9 cellular contexts compared by ENCODE assay signal in genomic region chrX:10579018-10579752, GRCh38. TPM values are rescaled to one million over a fixed set of nuclear protein-coding genes. Genes with fewer than 3 reads are reported as not detected.
DNase-seq lines count a peak whose midpoint lies in the region; ATAC-seq and TF ChIP-seq lines count a peak whose summit lies in the region.
"Had no signal": no experiment of that assay in that cellular context is flagged by ENCODE, and none has a peak within 500 bp of the region (broad histone marks: within the 10 kb centered on the region; RNA-seq: fewer than 3 reads in every experiment).

No MANE protein-coding gene starts in this region.

- DNase-seq in HCEC 1CT: peak; percentile 65
- peak; percentile 80 for DNase-seq in fibroblast of the aortic adventitia (ENCODE audit: low read depth)
- no peak for DNase-seq in retinal pigment epithelial cell (ENCODE audit: low read depth)
- no peak for DNase-seq in ecto neural progenitor cell (ENCODE audit: low spot score)
- DNase-seq in activated CD4-positive, alpha-beta T cell treated with anti-CD3 and anti-CD28 coated beads for 48 hours: no peak
- DNase-seq in activated CD8-positive, alpha-beta T cell treated with anti-CD3 and anti-CD28 coated beads, Interleukin-2, amount 10 ng/mL, durations not matched to agents 7 days and 5 days: no peak
- DNase-seq in activated CD4-positive, alpha-beta T cell treated with anti-CD3 and anti-CD28 coated beads for 36 hours: no peak
- DNase-seq: cortex of kidney had no signal

- intact Hi-C loops in activated CD4-positive, alpha-beta T cell treated with anti-CD3 and anti-CD28 coated beads for 36 hours (cut with DNase I, micrococcal nuclease): no loop called here

- H3K27me3 Mint-ChIP-seq in activated CD8-positive, alpha-beta T cell treated with anti-CD3 and anti-CD28 coated beads, Interleukin-2, amount 10 ng/mL, durations not matched to agents 7 days and 5 days (ENCODE audit: low read depth): no peaks in the 10 kb centered on the region
- no peaks in the 10 kb centered on the region for H3K27me3 Mint-ChIP-seq in activated CD4-positive, alpha-beta T cell treated with anti-CD3 and anti-CD28 coated beads for 36 hours

- H3K4me1 Mint-ChIP-seq in activated CD8-positive, alpha-beta T cell treated with anti-CD3 and anti-CD28 coated beads, Interleukin-2, amount 10 ng/mL, durations not matched to agents 7 days and 5 days (ENCODE audit: low read depth): no peaks in the 10 kb centered on the region
- H3K4me1 Mint-ChIP-seq in activated CD4-positive, alpha-beta T cell treated with anti-CD3 and anti-CD28 coated beads for 36 hours: no peaks in the 10 kb centered on the region

- TF ChIP-seq CTCF in fibroblast of the aortic adventitia (IDR thresholded peaks at IDR 0.05; ENCODE audit: insufficient read depth, low read length) (no peak), retinal pigment epithelial cell (conservative IDR thresholded peaks at IDR 0.05; ENCODE audit: low read depth, low read length) (no peak)

- H3K27ac Mint-ChIP-seq in activated CD8-positive, alpha-beta T cell treated with anti-CD3 and anti-CD28 coated beads, Interleukin-2, amount 10 ng/mL, durations not matched to agents 7 days and 5 days: no peak overlapping the region
- H3K27ac Mint-ChIP-seq in activated CD4-positive, alpha-beta T cell treated with anti-CD3 and anti-CD28 coated beads for 36 hours: no peak overlapping the region

- peak; percentile 75 for ATAC-seq in SK-N-SH treated with all-trans-retinoic acid at 6 μM for 48 hours
- no peak for ATAC-seq in activated CD8-positive, alpha-beta T cell treated with anti-CD3 and anti-CD28 coated beads, Interleukin-2, amount 10 ng/mL, durations not matched to agents 7 days and 5 days
- no peak for ATAC-seq in activated CD4-positive, alpha-beta T cell treated with anti-CD3 and anti-CD28 coated beads for 36 hours

- POLR2A ChIA-PET in activated CD8-positive, alpha-beta T cell treated with anti-CD3 and anti-CD28 coated beads, Interleukin-2, amount 10 ng/mL, durations not matched to agents 7 days and 5 days (lab: Charles Lee): no interaction called here
- POLR2A ChIA-PET in activated CD4-positive, alpha-beta T cell treated with anti-CD3 and anti-CD28 coated beads for 36 hours (lab: Charles Lee): no interaction called here

- no peak overlapping the region for H3K4me3 ChIP-seq in fibroblast of the aortic adventitia (ENCODE audit: low read depth, low read length)
- H3K4me3 ChIP-seq in retinal pigment epithelial cell (ENCODE audit: low read length): peak overlapping the region; percentile 7

- no peak overlapping the region for H3K4me3 Mint-ChIP-seq in activated CD8-positive, alpha-beta T cell treated with anti-CD3 and anti-CD28 coated beads, Interleukin-2, amount 10 ng/mL, durations not matched to agents 7 days and 5 days
- H3K4me3 Mint-ChIP-seq in activated CD4-positive, alpha-beta T cell treated with anti-CD3 and anti-CD28 coated beads for 36 hours: no peak overlapping the region

- CTCF ChIA-PET in activated CD8-positive, alpha-beta T cell treated with anti-CD3 and anti-CD28 coated beads, Interleukin-2, amount 10 ng/mL, durations not matched to agents 7 days and 5 days (lab: Charles Lee): no interaction called here
- CTCF ChIA-PET in activated CD4-positive, alpha-beta T cell treated with anti-CD3 and anti-CD28 coated beads for 36 hours (lab: Charles Lee): interaction anchor here (0.6 kb wide), 1 partner anchor 37 kb away, joined by 5 read pairs; no protein-coding TSS in a partner anchor

- H3K9me3 Mint-ChIP-seq in activated CD8-positive, alpha-beta T cell treated with anti-CD3 and anti-CD28 coated beads, Interleukin-2, amount 10 ng/mL, durations not matched to agents 7 days and 5 days (ENCODE audit: insufficient read depth): no peaks in the 10 kb centered on the region
- H3K9me3 Mint-ChIP-seq in activated CD4-positive, alpha-beta T cell treated with anti-CD3 and anti-CD28 coated beads for 36 hours (ENCODE audit: low read depth): peaks cover under 1% of the 10 kb centered on the region

- H3K36me3 Mint-ChIP-seq in activated CD8-positive, alpha-beta T cell treated with anti-CD3 and anti-CD28 coated beads, Interleukin-2, amount 10 ng/mL, durations not matched to agents 7 days and 5 days (ENCODE audit: low read depth): no peaks in the 10 kb centered on the region
- H3K36me3 Mint-ChIP-seq in activated CD4-positive, alpha-beta T cell treated with anti-CD3 and anti-CD28 coated beads for 36 hours (ENCODE audit: low read depth): peaks cover under 1% of the 10 kb centered on the region

TF ChIP-seq in SK-N-SH treated with all-trans-retinoic acid at 6 μM for 48 hours, 23 proteins besides CTCF, POLR2A, EP300 and RAD21 (continues in another document):
- TF ChIP-seq ZFP30 (CRISPR knock-in tag; IDR thresholded peaks at IDR 0.05): no peak
- TF ChIP-seq ZC3H10 (CRISPR knock-in tag; IDR thresholded peaks at IDR 0.05): no peak
- no peak for TF ChIP-seq CSRNP3 (CRISPR knock-in tag; IDR thresholded peaks at IDR 0.05)
- TF ChIP-seq PPARA (CRISPR knock-in tag; IDR thresholded peaks at IDR 0.05; ENCODE audit: borderline replicate concordance): no peak
- no peak for TF ChIP-seq BACH2 (CRISPR knock-in tag; IDR thresholded peaks at IDR 0.05; ENCODE audit: borderline replicate concordance)
- no peak for TF ChIP-seq PATZ1 (CRISPR knock-in tag; IDR thresholded peaks at IDR 0.05; ENCODE audit: borderline replicate concordance)
- no peak for TF ChIP-seq SNAI2 (CRISPR knock-in tag; IDR thresholded peaks at IDR 0.05)
- no peak for TF ChIP-seq TSHZ2 (CRISPR knock-in tag; IDR thresholded peaks at IDR 0.05)
- no peak for TF ChIP-seq TCF4 (CRISPR knock-in tag; IDR thresholded peaks at IDR 0.05; ENCODE audit: borderline replicate concordance)
- no peak for TF ChIP-seq CREB5 (CRISPR knock-in tag; IDR thresholded peaks at IDR 0.05; ENCODE audit: low read depth)

RNA-seq across cellular contexts. Expression of gene MID1, which starts 41.2 kb away (rescaled TPM):
- 18.0 and 20.4 TPM in 2 replicates for total RNA-seq in fibroblast of the aortic adventitia (ENCODE audit: low replicate concordance)
- total RNA-seq in activated CD8-positive, alpha-beta T cell treated with anti-CD3 and anti-CD28 coated beads, Interleukin-2, amount 10 ng/mL, durations not matched to agents 7 days and 5 days: under 1 TPM; 0.11 to 0.23 TPM
- under 1 TPM; 0.37 to 0.43 TPM for total RNA-seq in activated CD4-positive, alpha-beta T cell treated with anti-CD3 and anti-CD28 coated beads for 36 hours

Comparison
In these comparisons a context has a peak if more than half of its experiments do, and no peak if none do; other contexts are left out.
1. DNase-seq: peak in HCEC 1CT (single experiment) and fibroblast of the aortic adventitia (single experiment); none in retinal pigment epithelial cell (single experiment), ecto neural progenitor cell (single experiment), activated CD4-positive, alpha-beta T cell treated with anti-CD3 and anti-CD28 coated beads for 48 hours (single experiment), activated CD8-positive, alpha-beta T cell treated with anti-CD3 and anti-CD28 coated beads, Interleukin-2, amount 10 ng/mL, durations not matched to agents 7 days and 5 days (single experiment) and activated CD4-positive, alpha-beta T cell treated with anti-CD3 and anti-CD28 coated beads for 36 hours (single experiment).
2. RNA of gene MID1, which starts 41.2 kb away (total RNA-seq): 18.0 to 20.4 TPM in fibroblast of the aortic adventitia; 0.37 to 0.43 TPM in activated CD4-positive, alpha-beta T cell treated with anti-CD3 and anti-CD28 coated beads for 36 hours and 0.11 to 0.23 TPM in activated CD8-positive, alpha-beta T cell treated with anti-CD3 and anti-CD28 coated beads, Interleukin-2, amount 10 ng/mL, durations not matched to agents 7 days and 5 days; every median in the first group is over 10 times any median in the second.